1 cellular context compared by ENCODE assay signal in the genomic region with DNA sequence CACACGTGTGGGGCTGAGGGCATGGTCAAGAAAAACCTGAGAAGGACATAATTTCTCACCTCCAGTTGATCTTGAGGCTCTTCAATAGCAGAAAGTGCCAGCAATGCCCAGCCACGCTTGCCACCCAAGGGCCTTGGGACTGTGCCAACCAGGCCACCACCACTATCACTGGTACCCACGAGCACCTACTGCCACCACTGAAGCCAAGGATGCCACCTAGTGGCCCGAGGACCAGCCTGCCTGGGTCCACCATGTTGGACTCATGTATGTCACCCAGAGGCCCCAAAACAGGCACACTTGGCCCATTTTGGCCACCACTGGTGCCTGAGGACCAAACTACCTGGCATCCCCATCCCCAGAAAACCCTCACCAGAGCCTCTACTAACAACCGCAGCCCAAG.
TF ChIP-seq lines count a peak whose summit lies in the region.

No MANE protein-coding gene starts in this region.

TF ChIP-seq in SK-N-SH treated with all-trans-retinoic acid at 6 μM for 48 hours, 23 proteins besides CTCF, POLR2A, EP300 and RAD21 (continued from another document):
- no peak for TF ChIP-seq CSRNP3 (CRISPR knock-in tag; IDR thresholded peaks at IDR 0.05)
- TF ChIP-seq, protein P1, sequence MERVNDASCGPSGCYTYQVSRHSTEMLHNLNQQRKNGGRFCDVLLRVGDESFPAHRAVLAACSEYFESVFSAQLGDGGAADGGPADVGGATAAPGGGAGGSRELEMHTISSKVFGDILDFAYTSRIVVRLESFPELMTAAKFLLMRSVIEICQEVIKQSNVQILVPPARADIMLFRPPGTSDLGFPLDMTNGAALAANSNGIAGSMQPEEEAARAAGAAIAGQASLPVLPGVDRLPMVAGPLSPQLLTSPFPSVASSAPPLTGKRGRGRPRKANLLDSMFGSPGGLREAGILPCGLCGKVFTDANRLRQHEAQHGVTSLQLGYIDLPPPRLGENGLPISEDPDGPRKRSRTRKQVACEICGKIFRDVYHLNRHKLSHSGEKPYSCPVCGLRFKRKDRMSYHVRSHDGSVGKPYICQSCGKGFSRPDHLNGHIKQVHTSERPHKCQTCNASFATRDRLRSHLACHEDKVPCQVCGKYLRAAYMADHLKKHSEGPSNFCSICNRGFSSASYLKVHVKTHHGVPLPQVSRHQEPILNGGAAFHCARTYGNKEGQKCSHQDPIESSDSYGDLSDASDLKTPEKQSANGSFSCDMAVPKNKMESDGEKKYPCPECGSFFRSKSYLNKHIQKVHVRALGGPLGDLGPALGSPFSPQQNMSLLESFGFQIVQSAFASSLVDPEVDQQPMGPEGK (CRISPR knock-in tag; IDR thresholded peaks at IDR 0.05; ENCODE audit: borderline replicate concordance) = no peak
- TF ChIP-seq ZNF8 (CRISPR knock-in tag; IDR thresholded peaks at IDR 0.05) = no peak
TF ChIP-seq in SK-N-SH treated with all-trans-retinoic acid at 6 μM for 48 hours: peak in this region for 0.
